8 cellular contexts compared by ENCODE assay signal in genomic region chr15:92901053-92901761, GRCh38. TPM values are rescaled to one million over a fixed set of nuclear protein-coding genes. Genes with fewer than 3 reads are reported as not detected.
DNase-seq lines count a peak whose midpoint lies in the region; ATAC-seq and TF ChIP-seq lines count a peak whose summit lies in the region.

No MANE protein-coding gene starts in this region.

- H3K4me1 Mint-ChIP-seq in CD14-positive monocyte: peaks cover 38% of the 10 kb centered on the region
- H3K4me1 Mint-ChIP-seq in MCF 10A (ENCODE audit: insufficient read depth, unreplicated experiment): peaks cover 26% of the 10 kb centered on the region

- 0% methylated on average over 2 to 3 of the region's 9 CpGs for WGBS in mesodermal cell (ENCODE audit: insufficient coverage in 2 of 2), 2 experiments

- H2AFZ ChIP-seq in KMS-11 (ENCODE audit: low read depth): no peak overlapping the region

- H3K4me3 Mint-ChIP-seq in CD14-positive monocyte (peak overlapping the region; percentile 88 to 96), MCF 10A (ENCODE audit: unreplicated experiment) (peak overlapping the region; percentile 91)

- H3K36me3 ChIP-seq in KMS-11 (ENCODE audit: insufficient read depth): 0 out of 2 replicates have a peak, but pooled peaks cover 5% of the 10 kb centered on the region
- H3K36me3 ChIP-seq in mesodermal cell (ENCODE audit: control insufficient read depth, insufficient read depth, low read length): peaks cover 26% of the 10 kb centered on the region

- POLR2A ChIA-PET in MCF 10A (lab: Yijun Ruan, JAX) (interaction anchor here (0.6 to 11.6 kb wide), 12 partner anchors 7 to 127 kb away, joined by 3 to 850 read pairs (median 52); no protein-coding TSS in a partner anchor), GM10248 (lab: Yijun Ruan, JAX) (interaction anchor here (1.3 to 2.0 kb wide), 6 partner anchors 12 to 97 kb away, joined by 3 to 38 read pairs (median 6); no protein-coding TSS in a partner anchor)

- no peak overlapping the region for H3K4me3 ChIP-seq in KMS-11 (IDR thresholded peaks at IDR 0.05; ENCODE audit: insufficient read depth, low read depth, low read length)
- peak overlapping the region; percentile 70 for H3K4me3 ChIP-seq in mesodermal cell (ENCODE audit: extremely low read depth, insufficient read depth, low read length, poor library complexity, severe bottlenecking)

- peak overlapping the region; percentile 99 for H3K27ac ChIP-seq in KMS-11
- peak overlapping the region; percentile 99 for H3K27ac ChIP-seq in mesodermal cell (ENCODE audit: low read depth, low read length, severe bottlenecking)

- H3K9me3 Mint-ChIP-seq in CD14-positive monocyte (peaks cover 0 to 7% (median 1%) of the 10 kb centered on the region in 7 donors), MCF 10A (ENCODE audit: unreplicated experiment) (peaks cover 9% of the 10 kb centered on the region)

- DNase-seq in CD14-positive monocyte (ENCODE audit: low spot score): no peak
- DNase-seq in MCF 10A (ENCODE audit: unreplicated experiment): peak; percentile 33
- DNase-seq in occipital lobe (lab: John Stamatoyannopoulos, UW): no peak
- no peak for DNase-seq in GM10248 (ENCODE audit: extremely low spot score)

- intact Hi-C loops in CD14-positive monocyte (cut with micrococcal nuclease) (loop anchor here (2.0 to 10.0 kb wide), 3 partner anchors 18 to 1274 kb away; no protein-coding TSS in a partner anchor), MCF 10A (cut with micrococcal nuclease) (no loop called here)

- no peak for ATAC-seq in HG03045 (IDR thresholded peaks at IDR 0.05; ENCODE audit: unreplicated experiment)
- ATAC-seq in GM21619 (IDR thresholded peaks at IDR 0.05; ENCODE audit: unreplicated experiment): no peak

- H3K79me2 ChIP-seq in KMS-11 (ENCODE audit: insufficient read depth, low read depth): peaks cover 96% of the 10 kb centered on the region

- H3K9me3 ChIP-seq in mesodermal cell (ENCODE audit: control insufficient read depth, low read length): no peaks in the 10 kb centered on the region

- H3K27me3 Mint-ChIP-seq in CD14-positive monocyte (ENCODE audit: low read depth in 3 of 3) (peaks cover 0 to 3% (median 0%) of the 10 kb centered on the region in 3 donors), MCF 10A (ENCODE audit: insufficient read depth, unreplicated experiment) (no peaks in the 10 kb centered on the region)

- 0 out of 2 replicates have a peak, but pooled peaks cover 5% of the 10 kb centered on the region for H4K20me1 ChIP-seq in KMS-11 (ENCODE audit: insufficient read depth)

- H3K36me3 Mint-ChIP-seq in CD14-positive monocyte: peaks cover 49 to 54% of the 10 kb centered on the region in 2 donors
- peaks cover 100% of the 10 kb centered on the region for H3K36me3 Mint-ChIP-seq in MCF 10A (ENCODE audit: insufficient read depth, unreplicated experiment)

- TF ChIP-seq CTCF in CD14-positive monocyte (IDR thresholded peaks at IDR 0.05) (no peak), KMS-11 (conservative IDR thresholded peaks at IDR 0.05; ENCODE audit: low read depth, low read length) (no peak), MCF 10A (IDR thresholded peaks at IDR 0.05; ENCODE audit: unreplicated experiment) (no peak), GM10248 (IDR thresholded peaks at IDR 0.05; ENCODE audit: control extremely low read depth, extremely low read depth, low read depth, missing control alignments) (no peak)

- H3K27me3 ChIP-seq in KMS-11 (ENCODE audit: insufficient read depth, low read depth): no peaks in the 10 kb centered on the region

- BruUV-seq in MCF 10A (replicated peaks; lab: Mats Ljungman, UMichigan): TSS peak; percentile 48

- peak overlapping the region; percentile 99 for H3K9ac ChIP-seq in KMS-11

- H3K4me1 ChIP-seq in KMS-11 (ENCODE audit: low read depth, poor library complexity, severe bottlenecking): peaks cover 58% of the 10 kb centered on the region
- H3K4me1 ChIP-seq in mesodermal cell (ENCODE audit: control insufficient read depth, insufficient read depth, low read length, poor library complexity, severe bottlenecking): peaks cover 12% of the 10 kb centered on the region

- CTCF ChIA-PET in MCF 10A (lab: Yijun Ruan, JAX): interaction anchor here (0.7 to 2.1 kb wide), 6 partner anchors 12 to 105 kb away, joined by 4 to 8 read pairs (median 5); no protein-coding TSS in a partner anchor
- CTCF ChIA-PET in GM10248 (lab: Yijun Ruan, JAX): interaction anchor here (1.5 to 4.0 kb wide), 7 partner anchors 11 to 93 kb away, joined by 3 to 19 read pairs (median 8); no protein-coding TSS in a partner anchor

- H3K27ac Mint-ChIP-seq in CD14-positive monocyte: peak overlapping the region; percentile 98 to 100 (median 99)
- peak overlapping the region; percentile 99 for H3K27ac Mint-ChIP-seq in MCF 10A (ENCODE audit: low read depth, unreplicated experiment)

- peak overlapping the region; percentile 99 for H3K4me2 ChIP-seq in KMS-11

RNA-seq across cellular contexts. Expression of gene CHD2, which starts 1.1 kb away (rescaled TPM):
- 10 to 100 TPM in 1 of 2 donors, 1 to 10 TPM in 1; 9.6 to 11.4 TPM for polyA plus RNA-seq in CD14-positive monocyte
- 129 and 148 TPM in 2 replicates for total RNA-seq in MCF 10A (2022)
- polyA plus RNA-seq in mesodermal cell (2013, experiment 1 of 2): 45.4 TPM
- polyA plus RNA-seq in mesodermal cell (2013, experiment 2 of 2): 37.3 TPM
- 165 TPM for total RNA-seq in occipital lobe
